16 cellular contexts compared by ENCODE assay signal in genomic region chr13:44703371-44703770, GRCh38.
DNase-seq lines count a peak whose midpoint lies in the region; ATAC-seq and TF ChIP-seq lines count a peak whose summit lies in the region.
"Had no signal": no experiment of that assay in that cellular context is flagged by ENCODE, and none has a peak within 500 bp of the region (broad histone marks: within the 10 kb centered on the region; RNA-seq: fewer than 3 reads in every experiment).

No MANE protein-coding gene starts in this region.

- no peaks in the 10 kb centered on the region for H3K36me3 Mint-ChIP-seq in activated T-cell treated with anti-CD3 and anti-CD28 coated beads, Interleukin-2, amount 50 U/mL, for 24 hours (ENCODE audit: low read depth)
- H3K36me3 Mint-ChIP-seq: CD4-positive, alpha-beta memory T cell had no signal

- no peak; a peak in 1 of 4 replicates for TF ChIP-seq EP300 in SK-N-SH (IDR thresholded peaks at IDR 0.05; ENCODE audit: borderline replicate concordance in 1 of 2, low read depth in 1 of 2, low read length in 1 of 2)

- H3K79me2 ChIP-seq in SK-N-SH (ENCODE audit: insufficient read depth) = no peaks in the 10 kb centered on the region

- DNase-seq in GM04504 (ENCODE audit: low read depth) = peak; percentile 55
- DNase-seq in SK-N-SH = no peak
- DNase-seq in fibroblast of mammary gland (ENCODE audit: low read depth) = peak; percentile 85
- DNase-seq in stromal cell of bone marrow (ENCODE audit: low read depth) = peak; percentile 61
- DNase-seq in retina = no peak
- DNase-seq in activated T-cell treated with anti-CD3 and anti-CD28 coated beads, Interleukin-2, amount 50 U/mL, for 24 hours = no peak
- DNase-seq: activated CD8-positive, alpha-beta T cell treated with anti-CD3 and anti-CD28 coated beads, Interleukin-2, amount 10 ng/mL, durations not matched to agents 7 days and 5 days; CD4-positive, alpha-beta memory T cell; dorsolateral prefrontal cortex; Karpas-422; NCI-H1930; NCI-H526; stimulated activated naive CD8-positive, alpha-beta T cell treated with anti-CD3 and anti-CD28 coated beads, Interleukin-15, Interleukin-2, amounts not matched to agents 100 U/mL and 50 U/mL, for 24 hours had no signal

- no peak overlapping the region for H3K9ac ChIP-seq in SK-N-SH

- no peaks in the 10 kb centered on the region; a peak in 1 of 4 replicates for H3K4me1 ChIP-seq in SK-N-SH (ENCODE audit: control insufficient read depth in 1 of 2, insufficient read depth in 2 of 2, low read depth in 1 of 2, low read length in 1 of 2)

- POLR2A ChIA-PET in SK-N-SH (lab: Yijun Ruan, JAX) = no interaction called here

- ATAC-seq in HG03460 (IDR thresholded peaks at IDR 0.05; ENCODE audit: unreplicated experiment) = no peak
- ATAC-seq: activated CD8-positive, alpha-beta T cell treated with anti-CD3 and anti-CD28 coated beads, Interleukin-2, amount 10 ng/mL, durations not matched to agents 7 days and 5 days; stimulated activated naive CD8-positive, alpha-beta T cell treated with anti-CD3 and anti-CD28 coated beads, Interleukin-15, Interleukin-2, amounts not matched to agents 100 U/mL and 50 U/mL, for 24 hours had no signal

- H3K27ac ChIP-seq in SK-N-SH (ENCODE audit: low read depth in 2 of 2, low read length in 1 of 2) = peak overlapping the region in 1 of 2 experiments; percentile 13; a peak in 2 of 4 replicates
- H3K27ac ChIP-seq: dorsolateral prefrontal cortex, skin epidermis had no signal

- H3F3A ChIP-seq in SK-N-SH (replicated peaks; ENCODE audit: insufficient read depth) = peaks cover 5% of the 10 kb centered on the region

- no peaks in the 10 kb centered on the region for H3K9me3 Mint-ChIP-seq in activated T-cell treated with anti-CD3 and anti-CD28 coated beads, Interleukin-2, amount 50 U/mL, for 24 hours

- H3K27ac Mint-ChIP-seq in activated T-cell treated with anti-CD3 and anti-CD28 coated beads, Interleukin-2, amount 50 U/mL, for 24 hours = no peak overlapping the region
- H3K27ac Mint-ChIP-seq: activated CD8-positive, alpha-beta T cell treated with anti-CD3 and anti-CD28 coated beads, Interleukin-2, amount 10 ng/mL, durations not matched to agents 7 days and 5 days; brain had no signal

- 70% methylated on average over 3 of the region's 3 CpGs for WGBS in SK-N-SH (ENCODE audit: low lambda C conversion rate)

- H3K27me3 Mint-ChIP-seq in activated T-cell treated with anti-CD3 and anti-CD28 coated beads, Interleukin-2, amount 50 U/mL, for 24 hours = peaks cover 23% of the 10 kb centered on the region

- no peak overlapping the region for H2AFZ ChIP-seq in SK-N-SH (ENCODE audit: low read depth)

- no peak overlapping the region for H3K4me3 Mint-ChIP-seq in activated T-cell treated with anti-CD3 and anti-CD28 coated beads, Interleukin-2, amount 50 U/mL, for 24 hours
- H3K4me3 Mint-ChIP-seq: activated CD8-positive, alpha-beta T cell treated with anti-CD3 and anti-CD28 coated beads, Interleukin-2, amount 10 ng/mL, durations not matched to agents 7 days and 5 days; brain; CD4-positive, alpha-beta memory T cell had no signal

- TF ChIP-seq CTCF in SK-N-SH (IDR thresholded peaks at IDR 0.05) (no peak), fibroblast of mammary gland (conservative IDR thresholded peaks at IDR 0.05; ENCODE audit: control insufficient read depth, insufficient read depth, low read depth, low read length) (no peak)

- no peaks in the 10 kb centered on the region for H3K36me3 ChIP-seq in SK-N-SH (replicated peaks in 1 of 2; ENCODE audit: control insufficient read depth in 1 of 2, insufficient read depth in 2 of 2, low read length in 1 of 2)

- no peaks in the 10 kb centered on the region for H3K9me2 ChIP-seq in SK-N-SH

- no peaks in the 10 kb centered on the region for H3K4me1 Mint-ChIP-seq in activated T-cell treated with anti-CD3 and anti-CD28 coated beads, Interleukin-2, amount 50 U/mL, for 24 hours (ENCODE audit: low read depth)
- H3K4me1 Mint-ChIP-seq: CD4-positive, alpha-beta memory T cell had no signal

- H3K4me2 ChIP-seq in SK-N-SH = no peak overlapping the region

- no peaks in the 10 kb centered on the region for H3K27me3 ChIP-seq in SK-N-SH (ENCODE audit: insufficient read depth)
- H3K27me3 ChIP-seq: dorsolateral prefrontal cortex had no signal

- no peaks in the 10 kb centered on the region for H4K20me1 ChIP-seq in SK-N-SH (ENCODE audit: insufficient read depth)

- H3K4me3 ChIP-seq in SK-N-SH (ENCODE audit: low read depth in 2 of 2, low read length in 1 of 2) = no peak overlapping the region
- no peak overlapping the region for H3K4me3 ChIP-seq in fibroblast of mammary gland (ENCODE audit: control insufficient read depth, low read depth, low read length)
- H3K4me3 ChIP-seq: dorsolateral prefrontal cortex, skin epidermis had no signal

- CTCF ChIA-PET in SK-N-SH (lab: Yijun Ruan, JAX) = no interaction called here

- no peak for TF ChIP-seq RAD21 in SK-N-SH (IDR thresholded peaks at IDR 0.05; ENCODE audit: low read length)

- H3K9me3 ChIP-seq in SK-N-SH = no peaks in the 10 kb centered on the region

TF ChIP-seq in SK-N-SH, 30 proteins besides CTCF, POLR2A, EP300 and RAD21 (continues in another document):
- peak; percentile 71 for TF ChIP-seq FOSL2 (IDR thresholded peaks at IDR 0.05; ENCODE audit: borderline replicate concordance, low read depth)
- peak; percentile 28; the same call in 1 of the 2 replicates for TF ChIP-seq SIN3A (IDR thresholded peaks at IDR 0.05; ENCODE audit: borderline replicate concordance, low read depth, low read length)
- TF ChIP-seq, protein P1, sequence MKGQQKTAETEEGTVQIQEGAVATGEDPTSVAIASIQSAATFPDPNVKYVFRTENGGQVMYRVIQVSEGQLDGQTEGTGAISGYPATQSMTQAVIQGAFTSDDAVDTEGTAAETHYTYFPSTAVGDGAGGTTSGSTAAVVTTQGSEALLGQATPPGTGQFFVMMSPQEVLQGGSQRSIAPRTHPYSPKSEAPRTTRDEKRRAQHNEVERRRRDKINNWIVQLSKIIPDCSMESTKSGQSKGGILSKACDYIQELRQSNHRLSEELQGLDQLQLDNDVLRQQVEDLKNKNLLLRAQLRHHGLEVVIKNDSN (IDR thresholded peaks at IDR 0.05; ENCODE audit: borderline replicate concordance, low read depth) = no peak
- no peak for TF ChIP-seq POLR2AphosphoS5 (IDR thresholded peaks at IDR 0.05; ENCODE audit: low read depth, low read length)
- TF ChIP-seq FOXM1 (IDR thresholded peaks at IDR 0.05; ENCODE audit: low read depth) = no peak
- no peak for TF ChIP-seq TAF1 (IDR thresholded peaks at IDR 0.05; ENCODE audit: borderline replicate concordance, low read depth, low read length)
- no peak for TF ChIP-seq IRF3 (IDR thresholded peaks at IDR 0.05; ENCODE audit: low read depth, low read length)
- TF ChIP-seq, protein P2, sequence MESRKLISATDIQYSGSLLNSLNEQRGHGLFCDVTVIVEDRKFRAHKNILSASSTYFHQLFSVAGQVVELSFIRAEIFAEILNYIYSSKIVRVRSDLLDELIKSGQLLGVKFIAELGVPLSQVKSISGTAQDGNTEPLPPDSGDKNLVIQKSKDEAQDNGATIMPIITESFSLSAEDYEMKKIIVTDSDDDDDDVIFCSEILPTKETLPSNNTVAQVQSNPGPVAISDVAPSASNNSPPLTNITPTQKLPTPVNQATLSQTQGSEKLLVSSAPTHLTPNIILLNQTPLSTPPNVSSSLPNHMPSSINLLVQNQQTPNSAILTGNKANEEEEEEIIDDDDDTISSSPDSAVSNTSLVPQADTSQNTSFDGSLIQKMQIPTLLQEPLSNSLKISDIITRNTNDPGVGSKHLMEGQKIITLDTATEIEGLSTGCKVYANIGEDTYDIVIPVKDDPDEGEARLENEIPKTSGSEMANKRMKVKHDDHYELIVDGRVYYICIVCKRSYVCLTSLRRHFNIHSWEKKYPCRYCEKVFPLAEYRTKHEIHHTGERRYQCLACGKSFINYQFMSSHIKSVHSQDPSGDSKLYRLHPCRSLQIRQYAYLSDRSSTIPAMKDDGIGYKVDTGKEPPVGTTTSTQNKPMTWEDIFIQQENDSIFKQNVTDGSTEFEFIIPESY (IDR thresholded peaks at IDR 0.05; ENCODE audit: borderline replicate concordance, low read depth) = no peak
- TF ChIP-seq TCF12 (IDR thresholded peaks at IDR 0.05) = peak; percentile 70
- TF ChIP-seq GATA2 (CRISPR knock-in tag; IDR thresholded peaks at IDR 0.05) = no peak
- TF ChIP-seq RFX5 (IDR thresholded peaks at IDR 0.05; ENCODE audit: low read length) = no peak
- TF ChIP-seq MAX (IDR thresholded peaks at IDR 0.05; ENCODE audit: low read depth) = peak; percentile 67; the same call in 1 of the 2 replicates
- TF ChIP-seq FOXJ3 (CRISPR knock-in tag; IDR thresholded peaks at IDR 0.05) = no peak
- TF ChIP-seq, protein P3, sequence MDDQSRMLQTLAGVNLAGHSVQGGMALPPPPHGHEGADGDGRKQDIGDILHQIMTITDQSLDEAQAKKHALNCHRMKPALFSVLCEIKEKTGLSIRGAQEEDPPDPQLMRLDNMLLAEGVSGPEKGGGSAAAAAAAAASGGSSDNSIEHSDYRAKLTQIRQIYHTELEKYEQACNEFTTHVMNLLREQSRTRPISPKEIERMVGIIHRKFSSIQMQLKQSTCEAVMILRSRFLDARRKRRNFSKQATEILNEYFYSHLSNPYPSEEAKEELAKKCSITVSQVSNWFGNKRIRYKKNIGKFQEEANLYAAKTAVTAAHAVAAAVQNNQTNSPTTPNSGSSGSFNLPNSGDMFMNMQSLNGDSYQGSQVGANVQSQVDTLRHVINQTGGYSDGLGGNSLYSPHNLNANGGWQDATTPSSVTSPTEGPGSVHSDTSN (IDR thresholded peaks at IDR 0.05) = peak; percentile 77
- no peak for TF ChIP-seq TEAD4 (IDR thresholded peaks at IDR 0.05; ENCODE audit: borderline replicate concordance, insufficient read depth)
- peak; percentile 62 for TF ChIP-seq JUND (IDR thresholded peaks at IDR 0.05)
- TF ChIP-seq YY1 (IDR thresholded peaks at IDR 0.05; ENCODE audit: low read depth) = no peak
- no peak for TF ChIP-seq NFIC (IDR thresholded peaks at IDR 0.05; ENCODE audit: borderline replicate concordance)

Comparison
In these comparisons a context has a peak if more than half of its experiments do, and no peak if none do; other contexts are left out.
1. DNase-seq: peak in GM04504 (single experiment), fibroblast of mammary gland (single experiment) and stromal cell of bone marrow (single experiment); none in SK-N-SH (single experiment), retina (single experiment) and activated T-cell treated with anti-CD3 and anti-CD28 coated beads, Interleukin-2, amount 50 U/mL, for 24 hours (single experiment).